In genomic region chr15:90666135-90666909, GRCh38 we compare ENCODE assay signal across 9 cellular contexts. TPM values are rescaled to one million over a fixed set of nuclear protein-coding genes. Genes with fewer than 3 reads are reported as not detected.
DNase-seq lines count a peak whose midpoint lies in the region; TF ChIP-seq lines count a peak whose summit lies in the region.
"Had no signal": no experiment of that assay in that cellular context is flagged by ENCODE, and none has a peak within 500 bp of the region (broad histone marks: within the 10 kb centered on the region; RNA-seq: fewer than 3 reads in every experiment).

No MANE protein-coding gene starts in this region.

- no peaks in the 10 kb centered on the region for H3K9me3 ChIP-seq in CD4-positive, alpha-beta memory T cell (ENCODE audit: control insufficient read depth in 1 of 2, low read length in 2 of 2)
- no peaks in the 10 kb centered on the region for H3K9me3 ChIP-seq in Loucy (ENCODE audit: insufficient read depth, low read depth, low read length)

- DNase-seq in CD4-positive, alpha-beta memory T cell = no peak
- no peak for DNase-seq in dorsolateral prefrontal cortex
- DNase-seq in posterior vena cava (ENCODE audit: low spot score) = peak; percentile 20
- DNase-seq in DMS153 treated with DMSO at 0.1 percent for 48 hours (lab: John Stamatoyannopoulos, UW; ENCODE audit: unreplicated experiment) = no peak
- DNase-seq in activated effector memory CD4-positive, alpha-beta T cell treated with anti-CD3 and anti-CD28 coated beads, Interleukin-2, amount 50 U/mL, for 16 hours = no peak
- no peak for DNase-seq in NCI-H1436 treated with DMSO at 0.1 percent for 48 hours (lab: John Stamatoyannopoulos, UW)
- no peak for DNase-seq in foreskin melanocyte
- DNase-seq: NCI-H82 had no signal

- H3K4me2 ChIP-seq in Loucy (ENCODE audit: low read depth, low read length, poor library complexity, severe bottlenecking) = peak overlapping the region; percentile 88

- intact Hi-C loops in CD4-positive, alpha-beta memory T cell (cut with micrococcal nuclease) = no loop called here
- intact Hi-C loops in dorsolateral prefrontal cortex (cut with DNase I) (no loop called here), posterior vena cava (cut with DNase I) (no loop called here)

- TF ChIP-seq CTCF in Loucy (conservative IDR thresholded peaks at IDR 0.05; ENCODE audit: low read length) (no peak), dorsolateral prefrontal cortex (IDR thresholded peaks at IDR 0.05 in 54 of 56, conservative IDR thresholded peaks at IDR 0.05 in 2 of 56; ENCODE audit: low read depth in 1 of 56, partially characterized antibody in 56 of 56) (no peak)

- H3K9me3 Mint-ChIP-seq in CD4-positive, alpha-beta memory T cell = peaks cover 0 to 2% (median 0%) of the 10 kb centered on the region in 8 donors

- H3K4me3 ChIP-seq in CD4-positive, alpha-beta memory T cell (ENCODE audit: low read length in 2 of 2) = peak overlapping the region in 1 of 2 donors; percentile 57
- peak overlapping the region; percentile 91 for H3K4me3 ChIP-seq in Loucy (ENCODE audit: low read length, poor library complexity, severe bottlenecking)
- H3K4me3 ChIP-seq in dorsolateral prefrontal cortex = peak overlapping the region in 57 of 59 donors; percentile 55 to 90 (median 78)

- no peaks in the 10 kb centered on the region for H3K9me2 ChIP-seq in Loucy (replicated peaks; ENCODE audit: low read depth, low read length)

- H3K27me3 Mint-ChIP-seq in CD4-positive, alpha-beta memory T cell = peaks cover 12 to 19% of the 10 kb centered on the region in 2 donors

- POLR2A ChIA-PET in CD4-positive, alpha-beta memory T cell (lab: Charles Lee; ENCODE audit: partially characterized antibody) = interaction anchor here (0.6 to 1.8 kb wide), 3 partner anchors 12 to 304 kb away, joined by 3 to 5 read pairs (median 4); no protein-coding TSS in a partner anchor

- H3K27me3 ChIP-seq in CD4-positive, alpha-beta memory T cell (ENCODE audit: insufficient read depth, low read length) = peaks cover 12% of the 10 kb centered on the region
- H3K27me3 ChIP-seq in Loucy (ENCODE audit: insufficient read depth, low read length, poor library complexity, severe bottlenecking) = no peaks in the 10 kb centered on the region
- no peaks in the 10 kb centered on the region for H3K27me3 ChIP-seq in dorsolateral prefrontal cortex

- peaks cover 0 to under 1% of the 10 kb centered on the region in 2 donors for H3K36me3 Mint-ChIP-seq in CD4-positive, alpha-beta memory T cell

- H3K4me1 Mint-ChIP-seq in CD4-positive, alpha-beta memory T cell = peaks cover 24 to 37% (median 27%) of the 10 kb centered on the region in 4 donors

- no peaks in the 10 kb centered on the region for H4K20me1 ChIP-seq in Loucy (ENCODE audit: insufficient read depth, low read length, poor library complexity, severe bottlenecking)

- H3K4me1 ChIP-seq in CD4-positive, alpha-beta memory T cell (ENCODE audit: insufficient read depth, low read length) = peaks cover 25% of the 10 kb centered on the region
- peaks cover 51% of the 10 kb centered on the region for H3K4me1 ChIP-seq in Loucy (ENCODE audit: insufficient read depth, low read length, poor library complexity, severe bottlenecking)

- H3K27ac ChIP-seq in CD4-positive, alpha-beta memory T cell (ENCODE audit: low read depth, low read length) = no peak overlapping the region
- peak overlapping the region in 32 of 59 donors; percentile 30 to 95 (median 87) for H3K27ac ChIP-seq in dorsolateral prefrontal cortex

- CTCF ChIA-PET in CD4-positive, alpha-beta memory T cell (lab: Charles Lee; ENCODE audit: partially characterized antibody) = interaction anchor here (0.6 kb wide), 1 partner anchor 606 kb away, joined by 3 read pairs; no protein-coding TSS in a partner anchor

- peak overlapping the region; percentile 58 for H2AFZ ChIP-seq in Loucy (ENCODE audit: low read length)

- H3K4me3 Mint-ChIP-seq in CD4-positive, alpha-beta memory T cell = peak overlapping the region; percentile 73 to 86 (median 80)

- peak overlapping the region; percentile 95 for H3K9ac ChIP-seq in Loucy (ENCODE audit: low read depth, low read length, poor library complexity, severe bottlenecking)

- H3K79me2 ChIP-seq in Loucy (ENCODE audit: insufficient read depth, low read length) = peaks cover 44% of the 10 kb centered on the region

- peaks cover 13% of the 10 kb centered on the region; the same call in 1 of the 2 replicates for H3F3A ChIP-seq in Loucy (ENCODE audit: low read depth)

- peak overlapping the region in 6 of 7 donors; percentile 12 to 67 (median 29) for H3K27ac Mint-ChIP-seq in CD4-positive, alpha-beta memory T cell

- H3K36me3 ChIP-seq in CD4-positive, alpha-beta memory T cell (ENCODE audit: insufficient read depth, low read length) = no peaks in the 10 kb centered on the region
- H3K36me3 ChIP-seq in Loucy (ENCODE audit: insufficient read depth, low read length) = no peaks in the 10 kb centered on the region

RNA-seq across cellular contexts. Expression of gene BLM, which starts 50.8 kb away (rescaled TPM):
- 1 to 10 TPM; 6.5 to 8.9 TPM for total RNA-seq in CD4-positive, alpha-beta memory T cell
- 1 to 10 TPM; 1.2 to 5.5 TPM for polyA plus RNA-seq in CD4-positive, alpha-beta memory T cell
- total RNA-seq in dorsolateral prefrontal cortex (10 to 100 TPM in 3 of 120 experiments, 1 to 10 TPM in 117; 1.9 to 12.9 (median 5.7) TPM), posterior vena cava (1 to 10 TPM in 1 of 2 donors, under 1 TPM in 1; 1.00 to 3.1 TPM)
